In genomic region chr4:10173039-10173753, GRCh38 we compare ENCODE assay signal across 10 cellular contexts. TPM values are rescaled to one million over a fixed set of nuclear protein-coding genes. Genes with fewer than 3 reads are reported as not detected.
DNase-seq lines count a peak whose midpoint lies in the region; ATAC-seq, FAIRE-seq and TF ChIP-seq lines count a peak whose summit lies in the region.
"Had no signal": no experiment of that assay in that cellular context is flagged by ENCODE, and none has a peak within 500 bp of the region (broad histone marks: within the 10 kb centered on the region; RNA-seq: fewer than 3 reads in every experiment).

No MANE protein-coding gene starts in this region.

- H3K27ac Mint-ChIP-seq in stimulated activated effector memory CD8-positive, alpha-beta T cell treated with anti-CD3 and anti-CD28 coated beads, Interleukin-12 subunit alpha, Interleukin-12 subunit beta, amount 100 ng/mL, for 72 hours = peak overlapping the region; percentile 46

- peak; percentile 95 for FAIRE-seq in K562 (lab: Jason Lieb, UNC)

- H3K36me3 Mint-ChIP-seq in stimulated activated effector memory CD8-positive, alpha-beta T cell treated with anti-CD3 and anti-CD28 coated beads, Interleukin-12 subunit alpha, Interleukin-12 subunit beta, amount 100 ng/mL, for 72 hours = no peaks in the 10 kb centered on the region

- in situ Hi-C loops in K562 (cut with MboI) = loop anchor here (25.0 kb wide), 1 partner anchor 1239 kb away; no protein-coding TSS in a partner anchor

- intact Hi-C loops in K562 (cut with micrococcal nuclease) = loop anchor here (1.0 to 5.0 kb wide), 6 partner anchors 8 to 284 kb away; partner anchors contain the start of gene ZNF518B

- H3K36me3 ChIP-seq in K562 (ENCODE audit: control insufficient read depth, insufficient read depth, low read length) = no peaks in the 10 kb centered on the region; the same call in 1 of the 3 replicates

- H3K9ac ChIP-seq in K562 (ENCODE audit: insufficient read depth in 1 of 2, low read depth in 2 of 2, low read length in 2 of 2) = peak overlapping the region; percentile 6 to 87; a peak in 2 of 4 replicates

- H2AFZ ChIP-seq in K562 (ENCODE audit: low read depth, low read length) = peak overlapping the region; percentile 71; the same call in 1 of the 2 replicates

- CTCF ChIA-PET in K562 (lab: Yijun Ruan, JAX; ENCODE audit: low intra/inter-chr PET ratio) = interaction anchor here (1.5 kb wide), 1 partner anchor 231 kb away, joined by 5 read pairs; no protein-coding TSS in a partner anchor

- no TSS peak for BruUV-seq in K562 (replicated peaks; lab: Mats Ljungman, UMichigan)

- H3K4me1 ChIP-seq in K562 (replicated peaks in 1 of 2; ENCODE audit: control insufficient read depth in 2 of 2, insufficient read depth in 2 of 2, low read length in 2 of 2) = peaks cover 27 to 76% of the 10 kb centered on the region in 2 experiments

- peak; percentile 95 for TF ChIP-seq EP300 in K562 (IDR thresholded peaks at IDR 0.05; ENCODE audit: low read length)

- POLR2A ChIA-PET in K562 (lab: Yijun Ruan, JAX) = interaction anchor here (0.6 to 6.7 kb wide), 17 partner anchors 9 to 285 kb away, joined by 3 to 65 read pairs (median 4); partner anchors contain the start of genes WDR1 and ZNF518B

- TF ChIP-seq RAD21 in K562 (CRISPR knock-in tag; conservative IDR thresholded peaks at IDR 0.05 in 1 of 2, IDR thresholded peaks at IDR 0.05 in 1 of 2) = peak; percentile 89 to 90

- TF ChIP-seq CTCF in K562 (IDR thresholded peaks at IDR 0.05 in 2 of 3, conservative IDR thresholded peaks at IDR 0.05 in 1 of 3; ENCODE audit: insufficient read depth in 2 of 3, low read depth in 1 of 3, low read length in 3 of 3) = peak; percentile 90 to 97 (median 92)

- peaks cover 43% of the 10 kb centered on the region for H3K79me2 ChIP-seq in K562 (ENCODE audit: control insufficient read depth, insufficient read depth, low read length)

- WGBS in K562 (ENCODE audit: insufficient coverage, low coverage, missing lambda C conversion rate) = 8% methylated on average over 9 of the region's 9 CpGs

- H3K27me3 ChIP-seq in K562 (ENCODE audit: control insufficient read depth in 2 of 2, insufficient read depth in 2 of 2, low read length in 2 of 2) = no peaks in the 10 kb centered on the region

- ATAC-seq in K562 = peak; percentile 90
- ATAC-seq in stimulated activated effector memory CD8-positive, alpha-beta T cell treated with anti-CD3 and anti-CD28 coated beads, Interleukin-12 subunit alpha, Interleukin-12 subunit beta, amount 100 ng/mL, for 72 hours = no peak
- no peak for ATAC-seq in HG02938 (IDR thresholded peaks at IDR 0.05; ENCODE audit: unreplicated experiment)
- no peak for ATAC-seq in GM18517 (IDR thresholded peaks at IDR 0.05; ENCODE audit: unreplicated experiment)

- no peak for TF ChIP-seq POLR2A in K562 (conservative IDR thresholded peaks at IDR 0.05)

- no peaks in the 10 kb centered on the region for H3K9me3 Mint-ChIP-seq in stimulated activated effector memory CD8-positive, alpha-beta T cell treated with anti-CD3 and anti-CD28 coated beads, Interleukin-12 subunit alpha, Interleukin-12 subunit beta, amount 100 ng/mL, for 72 hours

- peak overlapping the region; percentile 93 for H3K27ac ChIP-seq in K562 (ENCODE audit: extremely low read depth, low read depth, low read length)

- H3K4me3 ChIP-seq in K562 = no peak overlapping the region; the same call in 1 of the 2 replicates

- H3K9me1 ChIP-seq in K562 (ENCODE audit: control insufficient read depth, insufficient read depth, low read length) = no peaks in the 10 kb centered on the region

- DNase-seq in HS-27A (ENCODE audit: low read depth) (peak; percentile 64), K562 (ENCODE audit: extremely low read depth in 1 of 4, low spot score in 3 of 4) (peak; percentile 83 to 96 (median 86)), islet precursor cell (peak; percentile 87), activated gamma-delta T cell (lab: John Stamatoyannopoulos, UW) (no peak), NOMO-1 treated with DMSO at 0.1 percent for 48 hours (lab: John Stamatoyannopoulos, UW; ENCODE audit: unreplicated experiment) (no peak)
- no peak for DNase-seq in stimulated activated effector memory CD8-positive, alpha-beta T cell treated with anti-CD3 and anti-CD28 coated beads, Interleukin-12 subunit alpha, Interleukin-12 subunit beta, amount 100 ng/mL, for 72 hours (ENCODE audit: low spot score in 2 of 2)
- DNase-seq: activated gamma-delta T cell treated with Interleukin-2 at 50 U/mL for 16 hours, NCI-H1417 treated with DMSO at 0.1 percent for 48 hours had no signal

- no peaks in the 10 kb centered on the region for H3K4me1 Mint-ChIP-seq in stimulated activated effector memory CD8-positive, alpha-beta T cell treated with anti-CD3 and anti-CD28 coated beads, Interleukin-12 subunit alpha, Interleukin-12 subunit beta, amount 100 ng/mL, for 72 hours

- no peaks in the 10 kb centered on the region for H4K20me1 ChIP-seq in K562 (replicated peaks; ENCODE audit: control insufficient read depth, insufficient read depth, low read length)

- no peak overlapping the region for H3K4me3 Mint-ChIP-seq in stimulated activated effector memory CD8-positive, alpha-beta T cell treated with anti-CD3 and anti-CD28 coated beads, Interleukin-12 subunit alpha, Interleukin-12 subunit beta, amount 100 ng/mL, for 72 hours

- peak overlapping the region; percentile 86 for H3K4me2 ChIP-seq in K562 (ENCODE audit: insufficient read depth, low read length)

- peaks cover 5% of the 10 kb centered on the region for H3K9me3 ChIP-seq in K562 (replicated peaks; ENCODE audit: control insufficient read depth, insufficient read depth, low read depth, low read length)

TF ChIP-seq in K562, 482 proteins besides CTCF, POLR2A, EP300 and RAD21 (continues in another document):
- TF ChIP-seq TCF3 (CRISPR knock-in tag; IDR thresholded peaks at IDR 0.05) (peak; percentile 34; the same call in 1 of the 2 replicates), ZNF717 (CRISPR knock-in tag; IDR thresholded peaks at IDR 0.05) (no peak), TCFL5 (CRISPR knock-in tag; conservative IDR thresholded peaks at IDR 0.05) (no peak), MAFF (IDR thresholded peaks at IDR 0.05; ENCODE audit: low read length) (peak; percentile 86), HMBOX1 (IDR thresholded peaks at IDR 0.05) (peak; percentile 95), TBP (optimal IDR thresholded peaks at IDR 0.05; ENCODE audit: low read depth, low read length) (peak; percentile 18), YY1 (IDR thresholded peaks at IDR 0.05; ENCODE audit: borderline replicate concordance in 1 of 3, control insufficient read depth in 1 of 3, extremely low read depth in 1 of 3, insufficient read depth in 3 of 3, insufficient read length in 1 of 3, insufficient replicate concordance in 2 of 3, low read depth in 1 of 3, low read length in 2 of 3) (peak in 1 of 3 experiments; percentile 65), CBFA2T2 (conservative IDR thresholded peaks at IDR 0.05) (0 out of 2 replicates have a peak, but pooled peaks have one; percentile 9), TEAD1 (CRISPR knock-in tag; IDR thresholded peaks at IDR 0.05) (peak; percentile 51 to 94; a peak in 3 of 4 replicates), BACH1 (tag; IDR thresholded peaks at IDR 0.05) (peak; percentile 79), NR2C1 (IDR thresholded peaks at IDR 0.05) (no peak), NR2C1 (tag; IDR thresholded peaks at IDR 0.05) (peak; percentile 64; the same call in 1 of the 2 replicates), ARID1B (IDR thresholded peaks at IDR 0.05) (peak; percentile 81), KLF16 (IDR thresholded peaks at IDR 0.05) (peak; percentile 70; the same call in 1 of the 2 replicates), TOE1 (IDR thresholded peaks at IDR 0.05; ENCODE audit: borderline replicate concordance) (no peak; the same call in 1 of the 2 replicates), TOE1 (CRISPR knock-in tag; IDR thresholded peaks at IDR 0.05; ENCODE audit: borderline replicate concordance, low read depth) (no peak), USF1 (CRISPR knock-in tag; IDR thresholded peaks at IDR 0.05) (peak; percentile 66), L3MBTL2 (IDR thresholded peaks at IDR 0.05) (peak; percentile 59), FOXK2 (conservative IDR thresholded peaks at IDR 0.05 in 1 of 2, IDR thresholded peaks at IDR 0.05 in 1 of 2; ENCODE audit: low read depth in 2 of 2) (peak; percentile 75 to 85)

RNA-seq across cellular contexts. Expression of gene WDR1, which starts 56.6 kb away (rescaled TPM):
- 72.4 and 125 TPM in 2 replicates for total RNA-seq in K562 (2011; cell fraction: chromatin; rRNA removed; ENCODE audit: low replicate concordance)
- 75.3 and 90.2 TPM in 2 replicates for total RNA-seq in K562 (2011; cell fraction: nucleolus; rRNA removed)
- total RNA-seq in K562 (2011; cell fraction: nucleoplasm; rRNA removed) = 64.2 and 70.3 TPM in 2 replicates
- 151 and 154 TPM in 2 replicates for total RNA-seq in K562 (2014; rRNA removed)
- total RNA-seq in K562 (2014; rRNA removed; fragmentation: Illumina TruSeq; extraction: Trizol) = 111 and 112 TPM in 2 replicates
- 120 and 124 TPM in 2 replicates for total RNA-seq in K562 (2015; rRNA removed; fragmentation: Illumina TruSeq; extraction: Trizol)
- total RNA-seq in K562 (2021) = 186 and 213 TPM in 2 replicates
- 140 and 186 TPM in 2 replicates for polyA plus RNA-seq in K562 (2011; rRNA removed)
- polyA plus RNA-seq in K562 (2011; cell fraction: cytosol; rRNA removed) = 176 and 298 TPM in 2 replicates
- 133 and 190 TPM in 2 replicates for polyA plus RNA-seq in K562 (2011; cell fraction: nucleus; rRNA removed)
- polyA plus RNA-seq in K562 (2012) = 144 and 177 TPM in 2 replicates
- 139 and 149 TPM in 2 replicates for polyA plus RNA-seq in K562 (2014; fragmentation: Illumina TruSeq; extraction: Trizol)
- 10 to 100 TPM; 16.1 to 23.0 TPM for polyA plus RNA-seq in K562 (2014; fragmentation: Nextera tagmentation; extraction: Ambion mirVana)
- 120 and 125 TPM in 2 replicates for polyA plus RNA-seq in K562 (2014; rRNA removed)
- 188 and 256 TPM in 2 replicates for polyA minus RNA-seq in K562 (2011; rRNA and poly(A)+ RNA removed)
- polyA minus RNA-seq in K562 (2011; cell fraction: cytosol; rRNA and poly(A)+ RNA removed) = 111 and 132 TPM in 2 replicates
- 53.7 and 56.2 TPM in 2 replicates for polyA minus RNA-seq in K562 (2011; cell fraction: nucleus; rRNA and poly(A)+ RNA removed)

Comparison
In these comparisons a context has a peak if more than half of its experiments do, and no peak if none do; other contexts are left out.
1. DNase-seq: peak in HS-27A (single experiment), K562 (4 of 4) and islet precursor cell (single experiment); none in stimulated activated effector memory CD8-positive, alpha-beta T cell treated with anti-CD3 and anti-CD28 coated beads, Interleukin-12 subunit alpha, Interleukin-12 subunit beta, amount 100 ng/mL, for 72 hours (0 of 2), activated gamma-delta T cell (single experiment) and NOMO-1 treated with DMSO at 0.1 percent for 48 hours (single experiment).